1 cellular context compared by ENCODE assay signal in the genomic region with DNA sequence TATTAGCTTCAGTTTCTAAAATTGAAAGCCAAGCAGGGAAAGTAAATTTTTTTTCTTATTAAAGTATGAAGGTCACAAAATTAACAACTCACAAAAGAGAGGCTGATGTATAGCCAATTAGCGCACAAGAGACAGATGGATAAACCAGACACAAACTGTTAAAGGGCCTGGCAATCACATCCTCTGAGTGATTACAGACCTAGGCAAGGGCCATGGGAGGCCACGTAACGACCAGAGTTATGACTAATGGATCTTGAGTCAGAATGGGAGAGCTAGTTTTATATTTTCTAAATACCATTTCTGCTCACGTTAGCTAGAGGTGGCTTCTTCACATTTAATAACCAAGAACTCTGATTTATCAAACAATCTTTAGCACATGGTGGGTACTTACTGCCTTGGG.
TF ChIP-seq lines count a peak whose summit lies in the region.

No MANE protein-coding gene starts in this region.

TF ChIP-seq in GM23338, 12 proteins besides CTCF, POLR2A, EP300 and RAD21 (continued from another document):
- TF ChIP-seq, protein P1, sequence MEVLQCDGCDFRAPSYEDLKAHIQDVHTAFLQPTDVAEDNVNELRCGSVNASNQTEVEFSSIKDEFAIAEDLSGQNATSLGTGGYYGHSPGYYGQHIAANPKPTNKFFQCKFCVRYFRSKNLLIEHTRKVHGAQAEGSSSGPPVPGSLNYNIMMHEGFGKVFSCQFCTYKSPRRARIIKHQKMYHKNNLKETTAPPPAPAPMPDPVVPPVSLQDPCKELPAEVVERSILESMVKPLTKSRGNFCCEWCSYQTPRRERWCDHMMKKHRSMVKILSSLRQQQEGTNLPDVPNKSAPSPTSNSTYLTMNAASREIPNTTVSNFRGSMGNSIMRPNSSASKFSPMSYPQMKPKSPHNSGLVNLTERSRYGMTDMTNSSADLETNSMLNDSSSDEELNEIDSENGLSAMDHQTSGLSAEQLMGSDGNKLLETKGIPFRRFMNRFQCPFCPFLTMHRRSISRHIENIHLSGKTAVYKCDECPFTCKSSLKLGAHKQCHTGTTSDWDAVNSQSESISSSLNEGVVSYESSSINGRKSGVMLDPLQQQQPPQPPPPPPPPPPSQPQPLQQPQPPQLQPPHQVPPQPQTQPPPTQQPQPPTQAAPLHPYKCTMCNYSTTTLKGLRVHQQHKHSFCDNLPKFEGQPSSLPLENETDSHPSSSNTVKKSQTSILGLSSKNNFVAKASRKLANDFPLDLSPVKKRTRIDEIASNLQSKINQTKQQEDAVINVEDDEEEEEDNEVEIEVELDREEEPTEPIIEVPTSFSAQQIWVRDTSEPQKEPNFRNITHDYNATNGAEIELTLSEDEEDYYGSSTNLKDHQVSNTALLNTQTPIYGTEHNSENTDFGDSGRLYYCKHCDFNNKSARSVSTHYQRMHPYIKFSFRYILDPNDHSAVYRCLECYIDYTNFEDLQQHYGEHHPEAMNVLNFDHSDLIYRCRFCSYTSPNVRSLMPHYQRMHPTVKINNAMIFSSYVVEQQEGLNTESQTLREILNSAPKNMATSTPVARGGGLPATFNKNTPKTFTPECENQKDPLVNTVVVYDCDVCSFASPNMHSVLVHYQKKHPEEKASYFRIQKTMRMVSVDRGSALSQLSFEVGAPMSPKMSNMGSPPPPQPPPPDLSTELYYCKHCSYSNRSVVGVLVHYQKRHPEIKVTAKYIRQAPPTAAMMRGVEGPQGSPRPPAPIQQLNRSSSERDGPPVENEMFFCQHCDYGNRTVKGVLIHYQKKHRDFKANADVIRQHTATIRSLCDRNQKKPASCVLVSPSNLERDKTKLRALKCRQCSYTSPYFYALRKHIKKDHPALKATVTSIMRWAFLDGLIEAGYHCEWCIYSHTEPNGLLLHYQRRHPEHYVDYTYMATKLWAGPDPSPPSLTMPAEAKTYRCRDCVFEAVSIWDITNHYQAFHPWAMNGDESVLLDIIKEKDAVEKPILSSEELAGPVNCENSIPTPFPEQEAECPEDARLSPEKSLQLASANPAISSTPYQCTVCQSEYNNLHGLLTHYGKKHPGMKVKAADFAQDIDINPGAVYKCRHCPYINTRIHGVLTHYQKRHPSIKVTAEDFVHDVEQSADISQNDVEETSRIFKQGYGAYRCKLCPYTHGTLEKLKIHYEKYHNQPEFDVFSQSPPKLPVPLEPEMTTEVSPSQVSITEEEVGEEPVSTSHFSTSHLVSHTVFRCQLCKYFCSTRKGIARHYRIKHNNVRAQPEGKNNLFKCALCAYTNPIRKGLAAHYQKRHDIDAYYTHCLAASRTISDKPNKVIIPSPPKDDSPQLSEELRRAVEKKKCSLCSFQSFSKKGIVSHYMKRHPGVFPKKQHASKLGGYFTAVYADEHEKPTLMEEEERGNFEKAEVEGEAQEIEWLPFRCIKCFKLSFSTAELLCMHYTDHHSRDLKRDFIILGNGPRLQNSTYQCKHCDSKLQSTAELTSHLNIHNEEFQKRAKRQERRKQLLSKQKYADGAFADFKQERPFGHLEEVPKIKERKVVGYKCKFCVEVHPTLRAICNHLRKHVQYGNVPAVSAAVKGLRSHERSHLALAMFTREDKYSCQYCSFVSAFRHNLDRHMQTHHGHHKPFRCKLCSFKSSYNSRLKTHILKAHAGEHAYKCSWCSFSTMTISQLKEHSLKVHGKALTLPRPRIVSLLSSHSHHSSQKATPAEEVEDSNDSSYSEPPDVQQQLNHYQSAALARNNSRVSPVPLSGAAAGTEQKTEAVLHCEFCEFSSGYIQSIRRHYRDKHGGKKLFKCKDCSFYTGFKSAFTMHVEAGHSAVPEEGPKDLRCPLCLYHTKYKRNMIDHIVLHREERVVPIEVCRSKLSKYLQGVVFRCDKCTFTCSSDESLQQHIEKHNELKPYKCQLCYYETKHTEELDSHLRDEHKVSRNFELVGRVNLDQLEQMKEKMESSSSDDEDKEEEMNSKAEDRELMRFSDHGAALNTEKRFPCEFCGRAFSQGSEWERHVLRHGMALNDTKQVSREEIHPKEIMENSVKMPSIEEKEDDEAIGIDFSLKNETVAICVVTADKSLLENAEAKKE (CRISPR knock-in tag; IDR thresholded peaks at IDR 0.05), result no peak
- TF ChIP-seq CREB1 (CRISPR knock-in tag; IDR thresholded peaks at IDR 0.05; ENCODE audit: low read depth), result no peak
TF ChIP-seq in GM23338: peak in this region for 0.
